In genomic region chr19:10660346-10660745, GRCh38 we compare ENCODE assay signal across 14 cellular contexts. TPM values are rescaled to one million over a fixed set of nuclear protein-coding genes. Genes with fewer than 3 reads are reported as not detected.
DNase-seq lines count a peak whose midpoint lies in the region; ATAC-seq and TF ChIP-seq lines count a peak whose summit lies in the region.
"Had no signal": no experiment of that assay in that cellular context is flagged by ENCODE, and none has a peak within 500 bp of the region (broad histone marks: within the 10 kb centered on the region; RNA-seq: fewer than 3 reads in every experiment).

No MANE protein-coding gene starts in this region.

- H2BK12ac ChIP-seq in H9 (ENCODE audit: insufficient read length, low read depth, low read length): no peak overlapping the region

- intact Hi-C loops in naive thymus-derived CD4-positive, alpha-beta T cell (cut with micrococcal nuclease): no loop called here

- H3K27me3 ChIP-seq in H9 (ENCODE audit: insufficient read depth, low read length): no peaks in the 10 kb centered on the region
- H3K27me3 ChIP-seq in naive thymus-derived CD4-positive, alpha-beta T cell (ENCODE audit: control insufficient read depth in 2 of 2, insufficient read depth in 2 of 2, low read length in 2 of 2): no peaks in the 10 kb centered on the region
- H3K27me3 ChIP-seq: breast epithelium, sigmoid colon, upper lobe of left lung had no signal

- no peak for TF ChIP-seq CTCF in C4-2B (conservative IDR thresholded peaks at IDR 0.05)
- TF ChIP-seq CTCF in H9 (conservative IDR thresholded peaks at IDR 0.05): no peak

- peaks cover 42 to 55% of the 10 kb centered on the region in 2 experiments for H3K4me1 Mint-ChIP-seq in H9
- peaks cover 61% of the 10 kb centered on the region for H3K4me1 Mint-ChIP-seq in activated naive CD8-positive, alpha-beta T cell (ENCODE audit: low read depth)
- H3K4me1 Mint-ChIP-seq in naive thymus-derived CD4-positive, alpha-beta T cell: peaks cover 39 to 84% (median 58%) of the 10 kb centered on the region in 7 donors

- H3K27ac ChIP-seq in C4-2B: peak overlapping the region; percentile 41
- no peak overlapping the region for H3K27ac ChIP-seq in H9 (ENCODE audit: insufficient read length, low read depth, low read length)
- no peak overlapping the region for H3K27ac ChIP-seq in naive thymus-derived CD4-positive, alpha-beta T cell (ENCODE audit: low read depth, low read length)
- H3K27ac ChIP-seq: breast epithelium, sigmoid colon had no signal

- no peak overlapping the region for H4K8ac ChIP-seq in H9 (replicated peaks; ENCODE audit: insufficient read length, low read depth, low read length)

- H3K4me3 Mint-ChIP-seq in H9: peak overlapping the region; percentile 5 to 27
- H3K4me3 Mint-ChIP-seq in activated naive CD8-positive, alpha-beta T cell: peak overlapping the region; percentile 57
- H3K4me3 Mint-ChIP-seq in naive thymus-derived CD4-positive, alpha-beta T cell: peak overlapping the region in 7 of 10 donors; percentile 6 to 73 (median 44)

- no peak for ATAC-seq in naive thymus-derived CD4-positive, alpha-beta T cell
- ATAC-seq in HG02973 (IDR thresholded peaks at IDR 0.05; ENCODE audit: unreplicated experiment): no peak
- ATAC-seq in HG02642 (IDR thresholded peaks at IDR 0.05; ENCODE audit: poor library complexity, unreplicated experiment): no peak

- H3K27me3 Mint-ChIP-seq in H9 (ENCODE audit: low read depth): peaks cover 4% of the 10 kb centered on the region; the same call in 1 of the 2 replicates
- H3K27me3 Mint-ChIP-seq in activated naive CD8-positive, alpha-beta T cell: no peaks in the 10 kb centered on the region
- no peaks in the 10 kb centered on the region for H3K27me3 Mint-ChIP-seq in naive thymus-derived CD4-positive, alpha-beta T cell

- H3K4ac ChIP-seq in H9 (ENCODE audit: low read depth, low read length): no peak overlapping the region

- no peak overlapping the region for H2BK120ac ChIP-seq in H9 (ENCODE audit: low read depth, low read length, poor library complexity, severe bottlenecking)

- no peak overlapping the region for H3K56ac ChIP-seq in H9 (ENCODE audit: insufficient read length, low read depth, low read length)

- no peak overlapping the region for H3T11ph ChIP-seq in H9 (ENCODE audit: low read length)

- H3K79me2 ChIP-seq in H9 (ENCODE audit: insufficient read depth, low read length): peaks cover 90% of the 10 kb centered on the region

- no peak overlapping the region for H2AFZ ChIP-seq in H9 (ENCODE audit: low read length)

- H3K36me3 Mint-ChIP-seq in H9 (ENCODE audit: insufficient read depth in 1 of 3, low read depth in 3 of 3): peaks cover 36 to 69% (median 60%) of the 10 kb centered on the region in 3 experiments
- peaks cover 5% of the 10 kb centered on the region for H3K36me3 Mint-ChIP-seq in activated naive CD8-positive, alpha-beta T cell
- H3K36me3 Mint-ChIP-seq in naive thymus-derived CD4-positive, alpha-beta T cell: peaks cover 0 to 11% (median 8%) of the 10 kb centered on the region in 5 donors

- no CpG with 5 or more reads among the region's 5 CpGs for WGBS in H9 (ENCODE audit: extremely low coverage, insufficient read length, low lambda C conversion rate)

- DNase-seq in H9: no peak
- DNase-seq in naive thymus-derived CD4-positive, alpha-beta T cell: no peak
- no peak for DNase-seq in T1000 (lab: John Stamatoyannopoulos, UW)
- no peak for DNase-seq in CD1c-positive myeloid dendritic cell (ENCODE audit: extremely low spot score)
- DNase-seq: activated naive CD4-positive, alpha-beta T cell treated with Interleukin-2 at 50 U/mL for 16 hours; NCI-H1417; sigmoid colon; stimulated activated CD4-positive, alpha-beta T cell treated with anti-CD3 and anti-CD28 coated beads, Interleukin-4, amount 100 ng/mL, for 24 hours; upper lobe of left lung had no signal

- H4K5ac ChIP-seq in H9 (ENCODE audit: insufficient read length, low read depth, low read length): no peak overlapping the region

- H3K4me2 ChIP-seq in H9 (ENCODE audit: insufficient read depth, insufficient read length, low read length): no peak overlapping the region

- no peak overlapping the region for H2BK20ac ChIP-seq in H9 (ENCODE audit: low read depth, low read length, poor library complexity, severe bottlenecking)

- H3K9me3 Mint-ChIP-seq in H9: no peaks in the 10 kb centered on the region; a peak in 1 of 5 replicates
- no peaks in the 10 kb centered on the region for H3K9me3 Mint-ChIP-seq in activated naive CD8-positive, alpha-beta T cell (ENCODE audit: low read depth)
- H3K9me3 Mint-ChIP-seq in naive thymus-derived CD4-positive, alpha-beta T cell: peaks cover 0 to 2% (median 0%) of the 10 kb centered on the region in 11 donors

- no peak overlapping the region for H2BK15ac ChIP-seq in H9 (ENCODE audit: low read depth, low read length)

- H3K9me3 ChIP-seq in H9 (ENCODE audit: control insufficient read depth, low read depth, low read length): no peaks in the 10 kb centered on the region
- no peaks in the 10 kb centered on the region for H3K9me3 ChIP-seq in naive thymus-derived CD4-positive, alpha-beta T cell (ENCODE audit: control insufficient read depth in 2 of 3, low read length in 3 of 3)
- H3K9me3 ChIP-seq: breast epithelium, sigmoid colon, upper lobe of left lung had no signal

- no peak overlapping the region for H4K91ac ChIP-seq in H9 (ENCODE audit: insufficient read length, low read depth, low read length)

- POLR2A ChIA-PET in naive thymus-derived CD4-positive, alpha-beta T cell (lab: Charles Lee): interaction anchor here (1.0 kb wide), 1 partner anchor 41 kb away, joined by 4 read pairs; the partner anchor contains the start of gene QTRT1

- H3K14ac ChIP-seq in H9 (ENCODE audit: insufficient read depth, low read length): no peak overlapping the region

- no peak overlapping the region for H3K23ac ChIP-seq in H9 (ENCODE audit: insufficient read length, low read depth, low read length)

- H3K27ac Mint-ChIP-seq in H9: peak overlapping the region; percentile 49 to 79 (median 60); a peak in 4 of 7 replicates
- H3K27ac Mint-ChIP-seq in activated naive CD8-positive, alpha-beta T cell: no peak overlapping the region
- H3K27ac Mint-ChIP-seq in naive thymus-derived CD4-positive, alpha-beta T cell: peak overlapping the region in 7 of 9 donors; percentile 48 to 71 (median 61)

- CTCF ChIA-PET in naive thymus-derived CD4-positive, alpha-beta T cell (lab: Charles Lee): interaction anchor here (0.8 kb wide), 1 partner anchor 281 kb away, joined by 3 read pairs; no protein-coding TSS in a partner anchor

- no peak overlapping the region for H3K18ac ChIP-seq in H9 (ENCODE audit: insufficient read length, low read depth, low read length)

- H4K20me1 ChIP-seq in H9 (ENCODE audit: control insufficient read depth, insufficient read depth, insufficient read length): no peaks in the 10 kb centered on the region

- H2BK5ac ChIP-seq in H9 (ENCODE audit: insufficient read length, low read length): no peak overlapping the region

- peaks cover 0 to 6% (median 4%) of the 10 kb centered on the region in 3 experiments for H3K36me3 ChIP-seq in naive thymus-derived CD4-positive, alpha-beta T cell (ENCODE audit: control insufficient read depth in 2 of 3, insufficient read depth in 3 of 3, low read length in 3 of 3)
- H3K36me3 ChIP-seq: breast epithelium had no signal

- no peaks in the 10 kb centered on the region; the same call in 1 of the 2 replicates for H3K4me1 ChIP-seq in H9 (ENCODE audit: insufficient read depth, low read length)
- H3K4me1 ChIP-seq in naive thymus-derived CD4-positive, alpha-beta T cell (ENCODE audit: control insufficient read depth in 2 of 2, insufficient read depth in 2 of 2, low read length in 2 of 2): peaks cover 38 to 41% of the 10 kb centered on the region in 2 donors

- H3K23me2 ChIP-seq in H9 (ENCODE audit: insufficient read length, low read depth, low read length, poor library complexity, severe bottlenecking): peaks cover 4% of the 10 kb centered on the region

- H3K79me1 ChIP-seq in H9 (ENCODE audit: insufficient read depth, low read depth, low read length, poor library complexity, severe bottlenecking): no peaks in the 10 kb centered on the region

- no peak overlapping the region for H2AK5ac ChIP-seq in H9 (ENCODE audit: insufficient read length, low read length)

- no peak overlapping the region for H3K9ac ChIP-seq in H9 (ENCODE audit: extremely low read depth, insufficient read length, low read length)

- H3K4me3 ChIP-seq in naive thymus-derived CD4-positive, alpha-beta T cell (ENCODE audit: low read length): no peak overlapping the region
- H3K4me3 ChIP-seq: breast epithelium, sigmoid colon, upper lobe of left lung had no signal

RNA-seq across cellular contexts. Expression of gene ILF3, which starts 6.2 kb away (rescaled TPM):
- total RNA-seq in H9 (2021): 787 and 841 TPM in 2 replicates
- total RNA-seq in naive thymus-derived CD4-positive, alpha-beta T cell: 100 to 1,000 TPM; 346 to 515 (median 368) TPM
- polyA plus RNA-seq in naive thymus-derived CD4-positive, alpha-beta T cell: 10 to 100 TPM; 91.0 to 99.9 TPM

RNA-seq across cellular contexts. Expression of gene SLC44A2, which starts 35.0 kb away (rescaled TPM):
- 111 and 121 TPM in 2 replicates for total RNA-seq in H9 (2021)
- 100 to 1,000 TPM; 148 to 272 (median 194) TPM for total RNA-seq in naive thymus-derived CD4-positive, alpha-beta T cell
- polyA plus RNA-seq in naive thymus-derived CD4-positive, alpha-beta T cell: 100 to 1,000 TPM; 216 to 375 TPM

RNA-seq across cellular contexts. Expression of gene QTRT1, which starts 40.9 kb away (rescaled TPM):
- total RNA-seq in H9 (2021): 63.1 and 63.6 TPM in 2 replicates
- total RNA-seq in naive thymus-derived CD4-positive, alpha-beta T cell: 10 to 100 TPM; 36.1 to 63.4 (median 54.9) TPM
- 10 to 100 TPM; 38.0 to 41.8 TPM for polyA plus RNA-seq in naive thymus-derived CD4-positive, alpha-beta T cell

RNA-seq across cellular contexts. Expression of gene DNM2, which starts 57.5 kb away (rescaled TPM):
- total RNA-seq in H9 (2021): 136 and 152 TPM in 2 replicates
- total RNA-seq in naive thymus-derived CD4-positive, alpha-beta T cell: 100 to 1,000 TPM; 238 to 340 (median 269) TPM
- 100 to 1,000 TPM in 1 of 2 donors, 10 to 100 TPM in 1; 49.1 to 111 TPM for polyA plus RNA-seq in naive thymus-derived CD4-positive, alpha-beta T cell
